ENCODE assay signal across 18 cellular contexts in the genomic region with DNA sequence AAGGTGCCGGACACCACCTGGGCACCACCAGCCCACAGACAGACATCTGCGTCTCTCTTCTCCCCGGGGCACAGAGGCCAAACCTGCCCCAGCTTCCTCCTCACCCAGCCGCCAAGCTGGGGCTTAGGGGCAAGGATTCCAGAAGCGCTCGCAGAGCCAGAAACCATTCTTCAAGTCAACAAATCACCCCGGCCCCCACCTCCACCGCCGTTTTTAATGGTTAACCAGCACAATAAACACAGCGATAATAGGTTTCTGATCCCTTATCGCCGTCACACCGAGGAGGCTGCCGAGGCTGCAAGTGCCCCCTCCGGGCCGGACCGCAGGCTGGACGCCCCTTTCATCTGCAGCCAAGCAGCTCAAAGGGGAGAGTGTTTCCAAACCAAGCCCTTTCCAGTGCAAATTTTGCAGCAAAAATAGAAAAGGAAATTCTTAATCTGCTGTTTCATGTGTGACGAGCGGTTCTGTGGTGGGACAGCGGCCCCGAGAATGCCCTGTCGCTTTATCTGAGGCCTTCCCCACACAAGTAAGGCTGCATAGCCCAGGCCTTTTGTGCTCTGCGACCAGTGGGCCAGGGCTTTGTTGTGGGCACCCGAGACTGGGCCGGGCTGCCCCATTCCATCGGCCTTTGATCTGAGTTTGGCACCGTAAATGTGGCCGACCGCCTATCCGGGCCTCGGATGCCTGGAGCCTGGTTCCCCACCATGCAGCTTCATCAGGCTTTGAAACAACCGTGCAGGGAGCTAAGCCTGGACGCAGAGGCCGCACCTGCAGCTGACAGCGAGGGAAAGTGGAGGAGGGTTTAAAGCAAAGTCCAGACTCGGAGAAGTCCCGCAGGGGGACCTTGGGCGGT.
DNase-seq lines count a peak whose midpoint lies in the region; ATAC-seq and TF ChIP-seq lines count a peak whose summit lies in the region.
"Had no signal": no experiment of that assay in that cellular context is flagged by ENCODE, and none has a peak within 500 bp of the region (broad histone marks: within the 10 kb centered on the region; RNA-seq: fewer than 3 reads in every experiment).

No MANE protein-coding gene starts in this region.

- H3K79me2 ChIP-seq in H9 (ENCODE audit: insufficient read depth, low read length), result no peaks in the 10 kb centered on the region
- no peaks in the 10 kb centered on the region for H3K79me2 ChIP-seq in PC-9 (ENCODE audit: low read depth)

- H3T11ph ChIP-seq in H9 (ENCODE audit: low read length), result no peak overlapping the region

- no peak overlapping the region for H2BK15ac ChIP-seq in H9 (ENCODE audit: low read depth, low read length)

- H4K5ac ChIP-seq in H9 (ENCODE audit: insufficient read length, low read depth, low read length), result no peak overlapping the region

- no peaks in the 10 kb centered on the region for H3K36me3 Mint-ChIP-seq in CD4-positive, alpha-beta memory T cell
- peaks cover 0 to 1% (median 0%) of the 10 kb centered on the region in 3 experiments; a peak in 1 of 7 replicates for H3K36me3 Mint-ChIP-seq in H9 (ENCODE audit: insufficient read depth in 1 of 3, low read depth in 3 of 3)
- H3K36me3 Mint-ChIP-seq: activated naive CD4-positive, alpha-beta T cell treated with anti-CD3 and anti-CD28 coated beads, Interleukin-2, amount 50 U/mL, for 72 hours had no signal

- H3K79me1 ChIP-seq in H9 (ENCODE audit: insufficient read depth, low read depth, low read length, poor library complexity, severe bottlenecking), result no peaks in the 10 kb centered on the region

- H2BK12ac ChIP-seq in H9 (ENCODE audit: insufficient read length, low read depth, low read length), result no peak overlapping the region

- H3K4me3 ChIP-seq in CD4-positive, alpha-beta memory T cell (ENCODE audit: low read length in 2 of 2), result no peak overlapping the region
- H3K4me3 ChIP-seq in right cardiac atrium (ENCODE audit: low read length), result no peak overlapping the region
- H3K4me3 ChIP-seq in PC-9, result no peak overlapping the region

- H3K9me3 ChIP-seq in CD4-positive, alpha-beta memory T cell (ENCODE audit: control insufficient read depth in 1 of 2, low read length in 2 of 2), result no peaks in the 10 kb centered on the region
- H3K9me3 ChIP-seq in H9 (ENCODE audit: control insufficient read depth, low read depth, low read length) (no peaks in the 10 kb centered on the region), right cardiac atrium (ENCODE audit: control insufficient read depth, low read length) (no peaks in the 10 kb centered on the region), PC-9 (ENCODE audit: insufficient read depth, low read depth) (no peaks in the 10 kb centered on the region)

- no peaks in the 10 kb centered on the region for H3K27me3 ChIP-seq in CD4-positive, alpha-beta memory T cell (ENCODE audit: insufficient read depth, low read length)
- no peaks in the 10 kb centered on the region for H3K27me3 ChIP-seq in H9 (ENCODE audit: insufficient read depth, low read length)
- H3K27me3 ChIP-seq in right cardiac atrium (ENCODE audit: control insufficient read depth, insufficient read depth), result no peaks in the 10 kb centered on the region
- peaks cover 78% of the 10 kb centered on the region for H3K27me3 ChIP-seq in PC-9 (ENCODE audit: insufficient read depth, low read depth)

- CTCF ChIA-PET in CD4-positive, alpha-beta memory T cell (lab: Charles Lee; ENCODE audit: partially characterized antibody), result no interaction called here
- CTCF ChIA-PET in PC-9 (lab: Charles Lee), result interaction anchor here (0.5 kb wide), 1 partner anchor 185 kb away, joined by 3 read pairs; no protein-coding TSS in a partner anchor

- H3K56ac ChIP-seq in H9 (ENCODE audit: insufficient read length, low read depth, low read length), result no peak overlapping the region

- no peak overlapping the region for H2BK120ac ChIP-seq in H9 (ENCODE audit: low read depth, low read length, poor library complexity, severe bottlenecking)

- no peak overlapping the region for H3K14ac ChIP-seq in H9 (ENCODE audit: insufficient read depth, low read length)

- POLR2A ChIA-PET in CD4-positive, alpha-beta memory T cell (lab: Charles Lee; ENCODE audit: partially characterized antibody), result interaction anchor here (0.9 kb wide), 1 partner anchor 10 kb away, joined by 3 read pairs; no protein-coding TSS in a partner anchor
- POLR2A ChIA-PET in PC-9 (lab: Charles Lee; ENCODE audit: unreplicated experiment), result no interaction called here

- H3K4me1 ChIP-seq in CD4-positive, alpha-beta memory T cell (ENCODE audit: insufficient read depth, low read length), result no peaks in the 10 kb centered on the region
- H3K4me1 ChIP-seq in H9 (ENCODE audit: insufficient read depth, low read length), result no peaks in the 10 kb centered on the region
- H3K4me1 ChIP-seq in right cardiac atrium (ENCODE audit: control insufficient read depth, insufficient read depth, low read length), result no peaks in the 10 kb centered on the region
- H3K4me1 ChIP-seq in PC-9 (replicated peaks; ENCODE audit: insufficient read depth), result no peaks in the 10 kb centered on the region

- no peak overlapping the region for H4K91ac ChIP-seq in H9 (ENCODE audit: insufficient read length, low read depth, low read length)

- H3K4me3 Mint-ChIP-seq in CD4-positive, alpha-beta memory T cell, result no peak overlapping the region
- no peak overlapping the region for H3K4me3 Mint-ChIP-seq in H9
- H3K4me3 Mint-ChIP-seq: stimulated activated naive CD8-positive, alpha-beta T cell treated with anti-CD3 and anti-CD28 coated beads, Interleukin-15, Interleukin-2, amounts not matched to agents 100 ng/mL and 50 ng/mL, for 24 hours; T-helper 17 cell had no signal

- H4K20me1 ChIP-seq in H9 (ENCODE audit: control insufficient read depth, insufficient read depth, insufficient read length) (no peaks in the 10 kb centered on the region), PC-9 (ENCODE audit: insufficient read depth) (no peaks in the 10 kb centered on the region)

- H3K27me3 Mint-ChIP-seq in CD4-positive, alpha-beta memory T cell, result peaks cover 0 to 1% of the 10 kb centered on the region in 2 donors
- H3K27me3 Mint-ChIP-seq in H9 (ENCODE audit: low read depth), result peaks cover 3% of the 10 kb centered on the region
- H3K27me3 Mint-ChIP-seq: stimulated activated naive CD8-positive, alpha-beta T cell treated with anti-CD3 and anti-CD28 coated beads, Interleukin-15, Interleukin-2, amounts not matched to agents 100 ng/mL and 50 ng/mL, for 24 hours; T-helper 17 cell had no signal

- H3K9me3 Mint-ChIP-seq in CD4-positive, alpha-beta memory T cell, result peaks cover 0 to 4% (median 0%) of the 10 kb centered on the region in 8 donors
- no peaks in the 10 kb centered on the region; a peak in 2 of 5 replicates for H3K9me3 Mint-ChIP-seq in H9
- H3K9me3 Mint-ChIP-seq: activated naive CD4-positive, alpha-beta T cell treated with anti-CD3 and anti-CD28 coated beads, Interleukin-2, amount 50 U/mL, for 72 hours; stimulated activated naive CD8-positive, alpha-beta T cell treated with anti-CD3 and anti-CD28 coated beads, Interleukin-15, Interleukin-2, amounts not matched to agents 100 ng/mL and 50 ng/mL, for 24 hours had no signal

- WGBS in H9 (ENCODE audit: extremely low coverage, insufficient read length, low lambda C conversion rate), result no CpG with 5 or more reads among the region's 39 CpGs
- whole genome bisulfite sequencing in right cardiac atrium, result 66% methylated on average over 39 of the region's 39 CpGs

- no TSS peak for BruUV-seq in PC-9 (replicated peaks; lab: Mats Ljungman, UMichigan)

- no peaks in the 10 kb centered on the region for H3K23me2 ChIP-seq in H9 (ENCODE audit: insufficient read length, low read depth, low read length, poor library complexity, severe bottlenecking)

- peak overlapping the region in 4 of 7 donors; percentile 29 to 67 (median 51) for H3K27ac Mint-ChIP-seq in CD4-positive, alpha-beta memory T cell
- no peak overlapping the region for H3K27ac Mint-ChIP-seq in H9
- H3K27ac Mint-ChIP-seq: stimulated activated naive CD8-positive, alpha-beta T cell treated with anti-CD3 and anti-CD28 coated beads, Interleukin-15, Interleukin-2, amounts not matched to agents 100 ng/mL and 50 ng/mL, for 24 hours; T-helper 17 cell had no signal

- ATAC-seq in right cardiac atrium, result no peak
- ATAC-seq: activated naive CD4-positive, alpha-beta T cell treated with anti-CD3 and anti-CD28 coated beads, Interleukin-2, amount 50 U/mL, for 72 hours; Panc1; T-helper 17 cell had no signal

- no peaks in the 10 kb centered on the region for H3F3A ChIP-seq in PC-9 (ENCODE audit: insufficient read depth, low read depth)

- no peak overlapping the region for H2AFZ ChIP-seq in H9 (ENCODE audit: low read length)
- H2AFZ ChIP-seq in PC-9, result no peak overlapping the region

- H3K4me2 ChIP-seq in H9 (ENCODE audit: insufficient read depth, insufficient read length, low read length) (no peak overlapping the region), PC-9 (no peak overlapping the region)

- no peaks in the 10 kb centered on the region for H3K36me3 ChIP-seq in CD4-positive, alpha-beta memory T cell (ENCODE audit: insufficient read depth, low read length)
- no peaks in the 10 kb centered on the region for H3K36me3 ChIP-seq in PC-9 (ENCODE audit: low read depth)

- H3K4ac ChIP-seq in H9 (ENCODE audit: low read depth, low read length), result no peak overlapping the region

- peak in 1 of 5 donors; percentile 5 for DNase-seq in CD4-positive, alpha-beta memory T cell
- DNase-seq in H9 (peak; percentile 30), right cardiac atrium (peak; percentile 5 to 27 (median 19)), posterior cingulate gyrus (peak in 6 of 10 donors; percentile 8 to 72 (median 42)), substantia nigra (lab: John Stamatoyannopoulos, UW) (no peak), GM10266 (ENCODE audit: extremely low spot score) (no peak), PC-9 (no peak)
- DNase-seq: activated CD4-positive, alpha-beta T cell treated with anti-CD3 and anti-CD28 coated beads, Interleukin-2, amount 50 U/mL, for 48 hours; erythroblast; GF-D8; IMR-90; mesenchymal stem cell; NCI-H1417 treated with DMSO at 0.1 percent for 48 hours; NCI-H510A had no signal

- no peak overlapping the region for H2BK20ac ChIP-seq in H9 (ENCODE audit: low read depth, low read length, poor library complexity, severe bottlenecking)

- intact Hi-C loops in CD4-positive, alpha-beta memory T cell (cut with micrococcal nuclease), result no loop called here
- intact Hi-C loops in right cardiac atrium (cut with DNase I), result no loop called here
- intact Hi-C loops in posterior cingulate gyrus (cut with DNase I), result no loop called here
- intact Hi-C loops in PC-9 (cut with micrococcal nuclease; ENCODE audit: unreplicated experiment), result no loop called here

- H3K9ac ChIP-seq in H9 (ENCODE audit: extremely low read depth, insufficient read length, low read length), result no peak overlapping the region

- no peak overlapping the region for H4K8ac ChIP-seq in H9 (replicated peaks; ENCODE audit: insufficient read length, low read depth, low read length)

- TF ChIP-seq CTCF in H9 (conservative IDR thresholded peaks at IDR 0.05), result no peak
- no peak for TF ChIP-seq CTCF in GM10266 (IDR thresholded peaks at IDR 0.05; ENCODE audit: control insufficient read depth, insufficient read depth, low read depth, missing control alignments)
- TF ChIP-seq CTCF in PC-9 (conservative IDR thresholded peaks at IDR 0.05), result no peak

- no peak overlapping the region for H3K18ac ChIP-seq in H9 (ENCODE audit: insufficient read length, low read depth, low read length)

- no peak overlapping the region for H3K27ac ChIP-seq in CD4-positive, alpha-beta memory T cell (ENCODE audit: low read depth, low read length)
- H3K27ac ChIP-seq in H9 (ENCODE audit: insufficient read length, low read depth, low read length) (no peak overlapping the region), right cardiac atrium (ENCODE audit: low read length) (no peak overlapping the region), substantia nigra (ENCODE audit: low read depth, low read length, poor library complexity, severe bottlenecking) (no peak overlapping the region), PC-9 (no peak overlapping the region)

- no peak overlapping the region for H2BK5ac ChIP-seq in H9 (ENCODE audit: insufficient read length, low read length)

- peaks cover 1 to 8% (median 2%) of the 10 kb centered on the region in 4 donors for H3K4me1 Mint-ChIP-seq in CD4-positive, alpha-beta memory T cell
- peaks cover 2 to 21% of the 10 kb centered on the region in 2 experiments; a peak in 3 of 4 replicates for H3K4me1 Mint-ChIP-seq in H9

- no peaks in the 10 kb centered on the region for H3K9me2 ChIP-seq in PC-9 (ENCODE audit: insufficient read depth)

- H3K23ac ChIP-seq in H9 (ENCODE audit: insufficient read length, low read depth, low read length), result no peak overlapping the region

- H2AK5ac ChIP-seq in H9 (ENCODE audit: insufficient read length, low read length), result no peak overlapping the region

Comparison
In these comparisons a context has a peak if more than half of its experiments do, and no peak if none do; other contexts are left out.
1. DNase-seq: peak in H9 (single experiment), right cardiac atrium (3 of 3) and posterior cingulate gyrus (6 of 10); none in substantia nigra (0 of 49), GM10266 (single experiment) and PC-9 (0 of 2).
2. H3K27ac Mint-ChIP-seq: peak in CD4-positive, alpha-beta memory T cell (4 of 7); none in H9 (0 of 3).